22 cellular contexts compared by ENCODE assay signal in genomic region chr1:227935826-227936225, GRCh38. TPM values are rescaled to one million over a fixed set of nuclear protein-coding genes. Genes with fewer than 3 reads are reported as not detected.
DNase-seq lines count a peak whose midpoint lies in the region; ATAC-seq and TF ChIP-seq lines count a peak whose summit lies in the region.
"Had no signal": no experiment of that assay in that cellular context is flagged by ENCODE, and none has a peak within 500 bp of the region (broad histone marks: within the 10 kb centered on the region; RNA-seq: fewer than 3 reads in every experiment).

No MANE protein-coding gene starts in this region.

- H3K4me1 Mint-ChIP-seq in activated T-helper 17 cell treated with anti-CD3 and anti-CD28 coated beads, Interleukin-2, amount 50 U/mL, for 72 hours, result peaks cover 31% of the 10 kb centered on the region
- H3K4me1 Mint-ChIP-seq in natural killer cell, result peaks cover 14 to 20% of the 10 kb centered on the region in 2 donors

- H3K27me3 Mint-ChIP-seq in activated T-helper 17 cell treated with anti-CD3 and anti-CD28 coated beads, Interleukin-2, amount 50 U/mL, for 72 hours, result no peaks in the 10 kb centered on the region
- peaks cover 16 to 22% of the 10 kb centered on the region in 2 donors for H3K27me3 Mint-ChIP-seq in natural killer cell (ENCODE audit: low read depth in 2 of 2)

- H3K36me3 Mint-ChIP-seq in activated T-helper 17 cell treated with anti-CD3 and anti-CD28 coated beads, Interleukin-2, amount 50 U/mL, for 72 hours (ENCODE audit: low read depth), result peaks cover 11% of the 10 kb centered on the region
- H3K36me3 Mint-ChIP-seq in natural killer cell, result no peaks in the 10 kb centered on the region

- no peaks in the 10 kb centered on the region for H3K27me3 ChIP-seq in left ventricle myocardium inferior (ENCODE audit: low read depth)
- H3K27me3 ChIP-seq: body of pancreas, ovary, spleen had no signal

- TF ChIP-seq CTCF in left ventricle myocardium inferior (IDR thresholded peaks at IDR 0.05; ENCODE audit: borderline replicate concordance) (no peak), natural killer cell (IDR thresholded peaks at IDR 0.05) (no peak)

- no peak for ATAC-seq in activated T-helper 17 cell treated with anti-CD3 and anti-CD28 coated beads, Interleukin-2, amount 50 U/mL, for 72 hours (replicated peaks)
- ATAC-seq in natural killer cell (no peak), HG03520 (IDR thresholded peaks at IDR 0.05; ENCODE audit: unreplicated experiment) (no peak), GM21786 (IDR thresholded peaks at IDR 0.05; ENCODE audit: unreplicated experiment) (no peak)
- ATAC-seq in activated CD4-positive, CD25-positive, alpha-beta regulatory T cell treated with anti-CD3 and anti-CD28 coated beads, Interleukin-2, amount 50 U/mL, for 24 hours, result no peak
- ATAC-seq: body of pancreas had no signal

- DNase-seq in cardiac septum (ENCODE audit: low spot score), result peak; percentile 44
- no peak for DNase-seq in left ventricle myocardium inferior
- DNase-seq in natural killer cell, result no peak
- DNase-seq: activated CD4-positive, CD25-positive, alpha-beta regulatory T cell; activated T-cell treated with anti-CD3 and anti-CD28 coated beads, Interleukin-2, amount 50 U/mL, for 48 hours; C1 segment of cervical spinal cord; cerebellar nuclear complex; DMS79 treated with DMSO at 0.1 percent for 48 hours; KBM-7; NCI-H1417 treated with DMSO at 0.1 percent for 48 hours; NCI-H2081; NCI-H345; ovary; retina; RPMI8226; spleen had no signal

- peaks cover 9% of the 10 kb centered on the region for H3K9me3 ChIP-seq in left ventricle myocardium inferior (replicated peaks)
- H3K9me3 ChIP-seq: body of pancreas, ovary, spleen had no signal

- H3K9me3 Mint-ChIP-seq in activated T-helper 17 cell treated with anti-CD3 and anti-CD28 coated beads, Interleukin-2, amount 50 U/mL, for 72 hours, result peaks cover 11% of the 10 kb centered on the region
- peaks cover 0 to 3% of the 10 kb centered on the region in 2 donors for H3K9me3 Mint-ChIP-seq in natural killer cell

- no peak overlapping the region for H3K4me3 Mint-ChIP-seq in activated T-helper 17 cell treated with anti-CD3 and anti-CD28 coated beads, Interleukin-2, amount 50 U/mL, for 72 hours
- no peak overlapping the region for H3K4me3 Mint-ChIP-seq in natural killer cell
- H3K4me3 Mint-ChIP-seq: nephron had no signal

- no peak overlapping the region for H3K4me3 ChIP-seq in left ventricle myocardium inferior
- H3K4me3 ChIP-seq: body of pancreas, ovary, spleen had no signal

- H3K4me1 ChIP-seq in left ventricle myocardium inferior, result no peaks in the 10 kb centered on the region
- H3K4me1 ChIP-seq: body of pancreas had no signal

- no peak overlapping the region for H3K27ac ChIP-seq in left ventricle myocardium inferior (replicated peaks)
- H3K27ac ChIP-seq: ovary had no signal

- H3K27ac Mint-ChIP-seq in activated T-helper 17 cell treated with anti-CD3 and anti-CD28 coated beads, Interleukin-2, amount 50 U/mL, for 72 hours, result peak overlapping the region; percentile 86
- H3K27ac Mint-ChIP-seq in natural killer cell, result peak overlapping the region; percentile 3 to 80
- H3K27ac Mint-ChIP-seq: nephron had no signal

- intact Hi-C loops in cardiac septum (cut with DNase I), result no loop called here
- intact Hi-C loops in left ventricle myocardium inferior (cut with micrococcal nuclease), result no loop called here
- intact Hi-C loops in natural killer cell (cut with micrococcal nuclease), result no loop called here

- H3K36me3 ChIP-seq in left ventricle myocardium inferior, result no peaks in the 10 kb centered on the region
- H3K36me3 ChIP-seq: ovary, spleen had no signal

RNA-seq across cellular contexts. Expression of gene WNT9A, which starts 11.9 kb away (rescaled TPM):
- total RNA-seq in cardiac septum (6.5 TPM), left ventricle myocardium inferior (4.8 TPM), natural killer cell (not detected)
- total RNA-seq in activated T-helper 17 cell treated with anti-CD3 and anti-CD28 coated beads, Interleukin-2, amount 50 U/mL, for 72 hours, result under 1 TPM; 0.09 to 0.24 TPM
